Comparison of ENCODE assay signal across 9 cellular contexts in the genomic region with DNA sequence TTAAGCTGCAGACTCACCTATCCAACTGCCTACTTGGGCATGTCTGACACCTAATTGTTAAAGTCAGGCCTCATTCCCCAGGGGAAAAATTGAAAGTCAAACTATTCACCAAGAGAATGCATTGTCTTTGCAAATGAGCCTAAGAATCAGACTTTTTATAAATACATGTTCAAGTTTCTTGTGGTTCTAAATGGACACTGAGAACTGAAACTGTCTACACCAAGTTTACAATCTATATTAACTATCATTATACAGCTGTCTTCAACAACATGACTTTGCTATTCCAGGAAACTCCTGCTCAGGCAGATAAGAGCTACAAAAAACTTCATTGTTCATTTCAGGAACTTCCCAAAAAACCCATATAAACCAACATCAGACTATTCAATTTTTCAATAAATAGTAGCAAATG. TPM values are rescaled to one million over a fixed set of nuclear protein-coding genes. Genes with fewer than 3 reads are reported as not detected.
DNase-seq lines count a peak whose midpoint lies in the region; ATAC-seq, FAIRE-seq and TF ChIP-seq lines count a peak whose summit lies in the region.
"Had no signal": no experiment of that assay in that cellular context is flagged by ENCODE, and none has a peak within 500 bp of the region (broad histone marks: within the 10 kb centered on the region; RNA-seq: fewer than 3 reads in every experiment).

No MANE protein-coding gene starts in this region.

- H3K4me1 ChIP-seq in kidney (ENCODE audit: control insufficient read depth in 1 of 2, insufficient read depth in 1 of 2, low read depth in 1 of 2, low read length in 2 of 2) (peaks cover 3 to 31% of the 10 kb centered on the region in 2 donors), mammary epithelial cell (ENCODE audit: insufficient read depth, low read length) (no peaks in the 10 kb centered on the region)

- CTCF ChIA-PET in activated naive CD4-positive, alpha-beta T cell treated with anti-CD3 and anti-CD28 coated beads for 36 hours (lab: Charles Lee), result interaction anchor here (0.6 to 1.9 kb wide), 6 partner anchors 11 to 40 kb away, joined by 3 to 9 read pairs (median 4); a partner anchor contains a TSS
- CTCF ChIA-PET in GM10248 (lab: Yijun Ruan, JAX), result interaction anchor here (0.9 to 3.7 kb wide), 8 partner anchors 10 to 32 kb away, joined by 3 to 20 read pairs (median 4); a partner anchor contains a TSS
- CTCF ChIA-PET in mammary epithelial cell (lab: Charles Lee; ENCODE audit: low non-redundant PET), result no interaction called here

- intact Hi-C loops in activated naive CD4-positive, alpha-beta T cell treated with anti-CD3 and anti-CD28 coated beads for 36 hours (cut with micrococcal nuclease), result loop anchor here (2.0 kb wide), 1 partner anchor 79 kb away; no protein-coding TSS in a partner anchor
- intact Hi-C loops in kidney (cut with DNase I), result no loop called here
- intact Hi-C loops in mammary epithelial cell (cut with micrococcal nuclease), result loop anchor here (1.0 kb wide), 1 partner anchor 8 kb away; no protein-coding TSS in a partner anchor

- H3K9ac ChIP-seq in kidney (ENCODE audit: low read length in 2 of 2), result no peak overlapping the region
- no peak overlapping the region for H3K9ac ChIP-seq in mammary epithelial cell (ENCODE audit: insufficient read depth, low read length)

- POLR2A ChIA-PET in GM10248 (lab: Yijun Ruan, JAX), result interaction anchor here (0.7 kb wide), 1 partner anchor 24 kb away, joined by 3 read pairs; a partner anchor contains a TSS

- H3K4me1 Mint-ChIP-seq in activated naive CD4-positive, alpha-beta T cell treated with anti-CD3 and anti-CD28 coated beads for 36 hours (ENCODE audit: low read depth), result peaks cover 82% of the 10 kb centered on the region
- peaks cover 59% of the 10 kb centered on the region for H3K4me1 Mint-ChIP-seq in activated naive CD8-positive, alpha-beta T cell treated with anti-CD3 and anti-CD28 coated beads for 36 hours
- peaks cover 70% of the 10 kb centered on the region for H3K4me1 Mint-ChIP-seq in stimulated activated effector memory CD8-positive, alpha-beta T cell treated with anti-CD3 and anti-CD28 coated beads, Interleukin-12 subunit alpha, Interleukin-12 subunit beta, amount 100 ng/mL, for 72 hours

- H3K36me3 ChIP-seq in kidney (ENCODE audit: control insufficient read depth in 1 of 2, insufficient read depth in 2 of 2, low read length in 2 of 2) (no peaks in the 10 kb centered on the region), mammary epithelial cell (ENCODE audit: insufficient read depth, low read length) (no peaks in the 10 kb centered on the region)

- H3K4me3 ChIP-seq in kidney (ENCODE audit: low read length in 2 of 2) (no peak overlapping the region), mammary epithelial cell (replicated peaks in 1 of 3; ENCODE audit: insufficient read depth in 1 of 3, low read depth in 2 of 3, low read length in 3 of 3) (no peak overlapping the region)

- peak; percentile 52 for ATAC-seq in HG03039 (IDR thresholded peaks at IDR 0.05; ENCODE audit: unreplicated experiment)
- ATAC-seq in stimulated activated effector memory CD8-positive, alpha-beta T cell treated with anti-CD3 and anti-CD28 coated beads, Interleukin-12 subunit alpha, Interleukin-12 subunit beta, amount 100 ng/mL, for 72 hours, result no peak

- H3K27me3 Mint-ChIP-seq in activated naive CD4-positive, alpha-beta T cell treated with anti-CD3 and anti-CD28 coated beads for 36 hours (ENCODE audit: low read depth), result no peaks in the 10 kb centered on the region
- H3K27me3 Mint-ChIP-seq in activated naive CD8-positive, alpha-beta T cell treated with anti-CD3 and anti-CD28 coated beads for 36 hours, result no peaks in the 10 kb centered on the region

- H3K27ac Mint-ChIP-seq in activated naive CD4-positive, alpha-beta T cell treated with anti-CD3 and anti-CD28 coated beads for 36 hours, result peak overlapping the region; percentile 96
- peak overlapping the region; percentile 96 for H3K27ac Mint-ChIP-seq in activated naive CD8-positive, alpha-beta T cell treated with anti-CD3 and anti-CD28 coated beads for 36 hours
- peak overlapping the region; percentile 93 for H3K27ac Mint-ChIP-seq in stimulated activated effector memory CD8-positive, alpha-beta T cell treated with anti-CD3 and anti-CD28 coated beads, Interleukin-12 subunit alpha, Interleukin-12 subunit beta, amount 100 ng/mL, for 72 hours

- H3K4me2 ChIP-seq in mammary epithelial cell (ENCODE audit: insufficient read depth, low read depth, low read length), result no peak overlapping the region

- dilution Hi-C loops in mammary epithelial cell (cut with HindIII; ENCODE audit: low sequenced_read_pairs), result loop anchor here (5.0 kb wide), 1 partner anchor 49 kb away; no protein-coding TSS in a partner anchor

- H3K27ac ChIP-seq in kidney (ENCODE audit: low read depth in 2 of 2, low read length in 2 of 2) (no peak overlapping the region), mammary epithelial cell (ENCODE audit: insufficient read depth, low read depth, low read length) (no peak overlapping the region)

- no peak for DNase-seq in activated naive CD4-positive, alpha-beta T cell treated with anti-CD3 and anti-CD28 coated beads for 36 hours
- no peak for DNase-seq in activated naive CD4-positive, alpha-beta T cell treated with anti-CD3 and anti-CD28 coated beads, Interleukin-2, amount 50 U/mL, for 16 hours
- no peak for DNase-seq in activated naive CD8-positive, alpha-beta T cell treated with anti-CD3 and anti-CD28 coated beads for 36 hours
- DNase-seq in stimulated activated effector memory CD8-positive, alpha-beta T cell treated with anti-CD3 and anti-CD28 coated beads, Interleukin-12 subunit alpha, Interleukin-12 subunit beta, amount 100 ng/mL, for 72 hours (ENCODE audit: low spot score in 2 of 2), result no peak
- DNase-seq in GM10248 (ENCODE audit: extremely low spot score) (no peak), kidney (no peak), mammary epithelial cell (no peak)
- DNase-seq: NCI-H2081 treated with DMSO at 0.1 percent for 48 hours had no signal

- no peaks in the 10 kb centered on the region for H3K9me3 ChIP-seq in kidney (ENCODE audit: control insufficient read depth in 1 of 2, low read length in 2 of 2)
- H3K9me3 ChIP-seq in mammary epithelial cell (replicated peaks; ENCODE audit: insufficient read depth, low read length), result no peaks in the 10 kb centered on the region

- in situ Hi-C loops in mammary epithelial cell (cut with MboI; ENCODE audit: low sequenced_read_pairs in 2 of 2), result no loop called here

- no peak overlapping the region for H3K4me3 Mint-ChIP-seq in activated naive CD4-positive, alpha-beta T cell treated with anti-CD3 and anti-CD28 coated beads for 36 hours
- H3K4me3 Mint-ChIP-seq in activated naive CD8-positive, alpha-beta T cell treated with anti-CD3 and anti-CD28 coated beads for 36 hours, result no peak overlapping the region
- H3K4me3 Mint-ChIP-seq in stimulated activated effector memory CD8-positive, alpha-beta T cell treated with anti-CD3 and anti-CD28 coated beads, Interleukin-12 subunit alpha, Interleukin-12 subunit beta, amount 100 ng/mL, for 72 hours, result peak overlapping the region; percentile 71

- peaks cover 98% of the 10 kb centered on the region for H3K79me2 ChIP-seq in mammary epithelial cell (ENCODE audit: insufficient read depth, low read length)

- FAIRE-seq in kidney (lab: Jason Lieb, UNC), result no peak

- no TSS peak for BruUV-seq in mammary epithelial cell (replicated peaks; lab: Mats Ljungman, UMichigan)

- no peaks in the 10 kb centered on the region for H3K27me3 ChIP-seq in mammary epithelial cell (ENCODE audit: insufficient read depth, low read length)

- H3K9me3 Mint-ChIP-seq in activated naive CD4-positive, alpha-beta T cell treated with anti-CD3 and anti-CD28 coated beads for 36 hours, result no peaks in the 10 kb centered on the region
- H3K9me3 Mint-ChIP-seq in activated naive CD8-positive, alpha-beta T cell treated with anti-CD3 and anti-CD28 coated beads for 36 hours, result peaks cover 2% of the 10 kb centered on the region
- H3K9me3 Mint-ChIP-seq in stimulated activated effector memory CD8-positive, alpha-beta T cell treated with anti-CD3 and anti-CD28 coated beads, Interleukin-12 subunit alpha, Interleukin-12 subunit beta, amount 100 ng/mL, for 72 hours, result no peaks in the 10 kb centered on the region

- H4K20me1 ChIP-seq in mammary epithelial cell (ENCODE audit: insufficient read depth, low read length), result peaks cover under 1% of the 10 kb centered on the region

- peaks cover 4% of the 10 kb centered on the region for H3K36me3 Mint-ChIP-seq in activated naive CD4-positive, alpha-beta T cell treated with anti-CD3 and anti-CD28 coated beads for 36 hours (ENCODE audit: low read depth)
- H3K36me3 Mint-ChIP-seq in activated naive CD8-positive, alpha-beta T cell treated with anti-CD3 and anti-CD28 coated beads for 36 hours, result peaks cover 16% of the 10 kb centered on the region
- peaks cover 21% of the 10 kb centered on the region for H3K36me3 Mint-ChIP-seq in stimulated activated effector memory CD8-positive, alpha-beta T cell treated with anti-CD3 and anti-CD28 coated beads, Interleukin-12 subunit alpha, Interleukin-12 subunit beta, amount 100 ng/mL, for 72 hours

- no peak overlapping the region for H2AFZ ChIP-seq in mammary epithelial cell (ENCODE audit: low read depth, low read length)

- no peak for TF ChIP-seq CTCF in GM10248 (IDR thresholded peaks at IDR 0.05; ENCODE audit: control extremely low read depth, extremely low read depth, low read depth, missing control alignments)
- no peak for TF ChIP-seq CTCF in kidney (IDR thresholded peaks at IDR 0.05; ENCODE audit: borderline replicate concordance, extremely low read depth, insufficient read depth)
- no peak for TF ChIP-seq CTCF in mammary epithelial cell (conservative IDR thresholded peaks at IDR 0.05 in 1 of 2, IDR thresholded peaks at IDR 0.05 in 1 of 2; ENCODE audit: extremely low read depth in 1 of 2, insufficient read depth in 1 of 2, low read depth in 1 of 2, low read length in 2 of 2)

RNA-seq across cellular contexts. Expression of a gene that starts 24.4 kb away (rescaled TPM):
- 10 to 100 TPM; 41.4 to 45.8 TPM for total RNA-seq in activated naive CD4-positive, alpha-beta T cell treated with anti-CD3 and anti-CD28 coated beads for 36 hours
- total RNA-seq in activated naive CD8-positive, alpha-beta T cell treated with anti-CD3 and anti-CD28 coated beads for 36 hours, result 10 to 100 TPM; 30.1 to 31.7 TPM
- total RNA-seq in kidney (35.7 TPM), mammary epithelial cell (10 to 100 TPM; 42.5 to 64.2 TPM)
- polyA plus RNA-seq in kidney (ENCODE audit: insufficient read depth, low read depth, low replicate concordance) (6.6 TPM), mammary epithelial cell (10.7 TPM)
- 112 TPM for polyA minus RNA-seq in mammary epithelial cell
